In the genomic region with DNA sequence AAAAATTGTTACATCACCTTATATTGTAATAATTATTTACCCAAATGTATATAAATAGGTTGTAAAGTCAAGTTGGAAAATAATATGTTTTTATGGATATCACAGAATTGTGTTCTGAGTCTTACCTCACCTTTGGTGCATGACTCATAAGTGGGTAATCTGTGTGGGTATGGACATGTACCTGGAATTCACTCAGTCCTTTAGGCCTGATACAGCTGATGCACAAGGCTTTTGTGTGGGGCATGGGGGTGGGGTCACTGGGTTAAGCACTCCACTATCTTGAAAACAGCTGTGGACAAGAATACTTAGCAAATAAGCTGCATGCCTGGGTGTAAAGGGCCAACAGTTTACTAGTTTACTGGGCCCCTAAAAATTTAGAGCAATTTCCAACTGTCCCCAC, we compare ENCODE assay signal across 19 cellular contexts. TPM values are rescaled to one million over a fixed set of nuclear protein-coding genes. Genes with fewer than 3 reads are reported as not detected.
DNase-seq lines count a peak whose midpoint lies in the region; ATAC-seq and TF ChIP-seq lines count a peak whose summit lies in the region.
"Had no signal": no experiment of that assay in that cellular context is flagged by ENCODE, and none has a peak within 500 bp of the region (broad histone marks: within the 10 kb centered on the region; RNA-seq: fewer than 3 reads in every experiment).

No MANE protein-coding gene starts in this region.

- ATAC-seq in RWPE2 (ENCODE audit: low read depth) (peak; percentile 99), foreskin keratinocyte (peak; percentile 100), HG03045 (IDR thresholded peaks at IDR 0.05; ENCODE audit: unreplicated experiment) (no peak), HG02870 (IDR thresholded peaks at IDR 0.05; ENCODE audit: unreplicated experiment) (no peak)
- ATAC-seq: effector memory CD8-positive, alpha-beta T cell; left ventricle myocardium superior had no signal

- TF ChIP-seq CTCF in RWPE2 (IDR thresholded peaks at IDR 0.05; ENCODE audit: poor library complexity, severe bottlenecking) (no peak), foreskin keratinocyte (conservative IDR thresholded peaks at IDR 0.05) (no peak)

- no peaks in the 10 kb centered on the region for H3K9me3 ChIP-seq in RWPE2 (ENCODE audit: severe bottlenecking)
- H3K9me3 ChIP-seq: BLaER1 treated with 17β-estradiol and CSF1 and Interleukin-3, amounts not matched to agents 10 nM and 100 nM; tibial artery had no signal

- peaks cover 63% of the 10 kb centered on the region for H3K36me3 ChIP-seq in RWPE2 (ENCODE audit: low read depth)

- H3K4me3 ChIP-seq in RWPE2 (ENCODE audit: severe bottlenecking): no peak overlapping the region
- H3K4me3 ChIP-seq: BLaER1 treated with 17β-estradiol and CSF1 and Interleukin-3, amounts not matched to agents 10 nM and 100 nM; skin epidermis; tibial artery had no signal

- H3K27me3 ChIP-seq in RWPE2 (ENCODE audit: insufficient read depth, poor library complexity, severe bottlenecking) (no peaks in the 10 kb centered on the region), foreskin keratinocyte (no peaks in the 10 kb centered on the region)
- H3K27me3 ChIP-seq: BLaER1 treated with 17β-estradiol and CSF1 and Interleukin-3, amounts not matched to agents 10 nM and 100 nM; tibial artery had no signal

- peak overlapping the region; percentile 43 for H3K27ac ChIP-seq in RWPE2 (ENCODE audit: poor library complexity, severe bottlenecking)
- no peak overlapping the region for H3K27ac ChIP-seq in foreskin keratinocyte
- H3K27ac ChIP-seq: 22Rv1; BLaER1 treated with 17β-estradiol and CSF1 and Interleukin-3, amounts not matched to agents 10 nM and 100 nM; parathyroid adenoma; skin epidermis; tibial artery had no signal

- peak; percentile 31 for DNase-seq in DMS53 (lab: John Stamatoyannopoulos, UW)
- DNase-seq in DMS53 treated with DMSO at 0.1 percent for 48 hours (lab: John Stamatoyannopoulos, UW; ENCODE audit: unreplicated experiment): no peak
- DNase-seq in RWPE2 (ENCODE audit: low spot score): peak; percentile 71
- peak; percentile 83 to 90 for DNase-seq in foreskin keratinocyte
- DNase-seq in renal cortical epithelial cell (ENCODE audit: low read depth): peak; percentile 70
- DNase-seq in NCI-H2029 treated with DMSO at 0.1 percent for 48 hours (lab: John Stamatoyannopoulos, UW): no peak
- DNase-seq: activated naive CD4-positive, alpha-beta T cell treated with anti-CD3 and anti-CD28 coated beads for 36 hours; central memory CD4-positive, alpha-beta T cell; effector memory CD8-positive, alpha-beta T cell; left ventricle myocardium superior; NCI-H2029; NCI-H524 treated with DMSO at 0.1 percent for 48 hours; tibial artery had no signal

- H3K4me1 ChIP-seq in RWPE2 (ENCODE audit: insufficient read depth, poor library complexity, severe bottlenecking) (peaks cover 17% of the 10 kb centered on the region), foreskin keratinocyte (peaks cover 11% of the 10 kb centered on the region)
- H3K4me1 ChIP-seq: BLaER1 treated with 17β-estradiol and CSF1 and Interleukin-3, amounts not matched to agents 10 nM and 100 nM; parathyroid adenoma had no signal

RNA-seq across cellular contexts. Expression of a gene that starts 34.4 kb away (rescaled TPM):
- total RNA-seq in foreskin keratinocyte (2.9 and 3.2 TPM in 2 replicates), renal cortical epithelial cell (1.0 and 4.7 TPM in 2 replicates)
- polyA plus RNA-seq in foreskin keratinocyte: 2.0 and 2.4 TPM in 2 replicates

RNA-seq across cellular contexts. Expression of a gene that starts 50.9 kb away (rescaled TPM):
- total RNA-seq in foreskin keratinocyte (17.2 and 19.0 TPM in 2 replicates), renal cortical epithelial cell (20.9 and 26.7 TPM in 2 replicates)
- 6.8 and 8.2 TPM in 2 replicates for polyA plus RNA-seq in foreskin keratinocyte

Comparison
In these comparisons a context has a peak if more than half of its experiments do, and no peak if none do; other contexts are left out.
1. DNase-seq: peak in DMS53 (single experiment), RWPE2 (single experiment), foreskin keratinocyte (2 of 2) and renal cortical epithelial cell (single experiment); none in DMS53 treated with DMSO at 0.1 percent for 48 hours (single experiment) and NCI-H2029 treated with DMSO at 0.1 percent for 48 hours (single experiment).
2. ATAC-seq: peak in RWPE2 (single experiment) and foreskin keratinocyte (single experiment); none in HG03045 (single experiment) and HG02870 (single experiment).